18 cellular contexts compared by ENCODE assay signal in genomic region chr9:128208943-128209695, GRCh38. TPM values are rescaled to one million over a fixed set of nuclear protein-coding genes. Genes with fewer than 3 reads are reported as not detected.
"Had no signal": no experiment of that assay in that cellular context is flagged by ENCODE, and none has a peak within 500 bp of the region (broad histone marks: within the 10 kb centered on the region; RNA-seq: fewer than 3 reads in every experiment).

No MANE protein-coding gene starts in this region.

- H3K9me3 Mint-ChIP-seq: activated T-cell treated with anti-CD3 and anti-CD28 coated beads, Interleukin-2, amount 50 U/mL, for 24 hours; natural killer cell; stimulated activated naive CD8-positive, alpha-beta T cell treated with anti-CD3 and anti-CD28 coated beads, Interleukin-15, Interleukin-2, amounts not matched to agents 100 ng/mL and 50 ng/mL, for 24 hours had no signal

- H3K4me3 Mint-ChIP-seq: activated CD8-positive, alpha-beta memory T cell treated with anti-CD3 and anti-CD28 coated beads, Interleukin-2, amount 10 ng/mL, durations not matched to agents 7 days and 5 days; activated naive CD8-positive, alpha-beta T cell; activated T-cell treated with anti-CD3 and anti-CD28 coated beads, Interleukin-2, amount 50 U/mL, for 24 hours; natural killer cell; stimulated activated naive CD8-positive, alpha-beta T cell treated with anti-CD3 and anti-CD28 coated beads, Interleukin-15, Interleukin-2, amounts not matched to agents 100 ng/mL and 50 ng/mL, for 24 hours had no signal

- H3K27ac Mint-ChIP-seq: activated CD8-positive, alpha-beta memory T cell treated with anti-CD3 and anti-CD28 coated beads, Interleukin-2, amount 10 ng/mL, durations not matched to agents 7 days and 5 days; activated naive CD8-positive, alpha-beta T cell; activated T-cell treated with anti-CD3 and anti-CD28 coated beads, Interleukin-2, amount 50 U/mL, for 24 hours; natural killer cell; stimulated activated naive CD8-positive, alpha-beta T cell treated with anti-CD3 and anti-CD28 coated beads, Interleukin-15, Interleukin-2, amounts not matched to agents 100 ng/mL and 50 ng/mL, for 24 hours had no signal

- H3K27ac ChIP-seq: colonic mucosa, epithelial cell of prostate, lower lobe of right lung had no signal

- DNase-seq: activated CD4-positive, alpha-beta T cell treated with anti-CD3 and anti-CD28 coated beads, Interleukin-2, amount 50 U/mL, for 48 hours; activated CD8-positive, alpha-beta memory T cell treated with anti-CD3 and anti-CD28 coated beads, Interleukin-2, amount 10 ng/mL, durations not matched to agents 7 days and 5 days; activated gamma-delta T cell; activated T-cell treated with anti-CD3 and anti-CD28 coated beads, Interleukin-2, amount 50 U/mL, for 24 hours; anterior cingulate cortex; colonic mucosa; effector memory CD4-positive, alpha-beta T cell; kidney glomerular epithelial cell; lower lobe of right lung; natural killer cell; stimulated activated CD4-positive, alpha-beta T cell treated with anti-CD3 and anti-CD28 coated beads, Interleukin-12 subunit alpha, Interleukin-12 subunit beta, amount 100 ng/mL, for 4 hours; T-helper 2 cell had no signal

- H3K36me3 Mint-ChIP-seq: activated CD8-positive, alpha-beta memory T cell treated with anti-CD3 and anti-CD28 coated beads, Interleukin-2, amount 10 ng/mL, durations not matched to agents 7 days and 5 days; activated naive CD8-positive, alpha-beta T cell; natural killer cell had no signal

- H3K27me3 ChIP-seq: breast epithelium had no signal

- H3K4me3 ChIP-seq: breast epithelium, colonic mucosa, gastroesophageal sphincter, lower lobe of right lung had no signal

- H3K9me3 ChIP-seq: breast epithelium, colonic mucosa, gastroesophageal sphincter, lower lobe of right lung had no signal

- ATAC-seq: activated CD8-positive, alpha-beta memory T cell treated with anti-CD3 and anti-CD28 coated beads, Interleukin-2, amount 10 ng/mL, durations not matched to agents 7 days and 5 days; gastroesophageal sphincter; lower lobe of right lung; natural killer cell had no signal

- H3K36me3 ChIP-seq: breast epithelium, colonic mucosa, gastroesophageal sphincter, lower lobe of right lung had no signal

- H3K4me1 ChIP-seq: breast epithelium had no signal

RNA-seq across cellular contexts. Expression of gene LCN2, which starts 59.9 kb away (rescaled TPM):
- total RNA-seq: activated CD8-positive, alpha-beta memory T cell treated with anti-CD3 and anti-CD28 coated beads, Interleukin-2, amount 10 ng/mL, durations not matched to agents 7 days and 5 days; osteocyte had no signal
